1 cellular context compared by ENCODE assay signal in genomic region chr16:47034455-47034854, GRCh38.
TF ChIP-seq lines count a peak whose summit lies in the region.

No MANE protein-coding gene starts in this region.

TF ChIP-seq in H1, 55 proteins besides CTCF, POLR2A, EP300 and RAD21 (continued from another document):
- no peak for TF ChIP-seq CBX8 (IDR thresholded peaks at IDR 0.05; ENCODE audit: borderline replicate concordance, low read depth, low read length)
- TF ChIP-seq SAP30 (IDR thresholded peaks at IDR 0.05; ENCODE audit: insufficient read depth, insufficient replicate concordance, low read length) = no peak
- TF ChIP-seq CTBP2 (IDR thresholded peaks at IDR 0.05; ENCODE audit: borderline replicate concordance, insufficient read depth, insufficient read length, low read length) = no peak
- TF ChIP-seq EZH2 (IDR thresholded peaks at IDR 0.05; ENCODE audit: low read depth, low read length, severe bottlenecking) = no peak
- TF ChIP-seq KDM1A (IDR thresholded peaks at IDR 0.05; ENCODE audit: borderline replicate concordance, low read length) = peak; percentile 39; the same call in 1 of the 2 replicates
TF ChIP-seq in H1: peak in this region for 1.
